ENCODE assay signal across 8 cellular contexts in genomic region chr2:233422050-233422639, GRCh38.
DNase-seq lines count a peak whose midpoint lies in the region; ATAC-seq, FAIRE-seq and TF ChIP-seq lines count a peak whose summit lies in the region.

No MANE protein-coding gene starts in this region.

- peak; percentile 35 to 85 (median 67) for DNase-seq in CD8-positive, alpha-beta T cell
- peak; percentile 47 to 57 for DNase-seq in activated CD4-positive, alpha-beta T cell treated with anti-CD3 and anti-CD28 coated beads for 4 hours
- DNase-seq in germinal center (ENCODE audit: low spot score), result peak; percentile 72
- no peak for DNase-seq in kidney
- DNase-seq in SKM-1 treated with dmso at 0.1 percent for 144 hours (lab: John Stamatoyannopoulos, UW; ENCODE audit: unreplicated experiment), result no peak

- H3K27me3 Mint-ChIP-seq in CD8-positive, alpha-beta T cell (ENCODE audit: low read depth), result no peaks in the 10 kb centered on the region

- no peak for FAIRE-seq in kidney (lab: Jason Lieb, UNC)

- WGBS in thymus, result 83% methylated on average over 13 of the region's 13 CpGs

- peak; percentile 76 for ATAC-seq in CD8-positive, alpha-beta T cell
- ATAC-seq in GM19452 (IDR thresholded peaks at IDR 0.05; ENCODE audit: unreplicated experiment), result peak; percentile 64
- ATAC-seq in HG03469 (IDR thresholded peaks at IDR 0.05; ENCODE audit: unreplicated experiment), result peak; percentile 59

- peaks cover 94% of the 10 kb centered on the region for H3K4me1 Mint-ChIP-seq in CD8-positive, alpha-beta T cell (ENCODE audit: low read depth)

- intact Hi-C loops in CD8-positive, alpha-beta T cell (cut with DNase I, micrococcal nuclease), result loop anchor here (1.0 to 2.0 kb wide), 3 partner anchors 9 to 21 kb away; no protein-coding TSS in a partner anchor
- intact Hi-C loops in kidney (cut with DNase I), result no loop called here

- H3K4me3 ChIP-seq in CD8-positive, alpha-beta T cell (ENCODE audit: low read depth, low read length), result peak overlapping the region; percentile 25
- H3K4me3 ChIP-seq in thymus (ENCODE audit: low read length), result no peak overlapping the region
- H3K4me3 ChIP-seq in kidney (ENCODE audit: low read length in 2 of 2), result no peak overlapping the region

- no peak for TF ChIP-seq CTCF in CD8-positive, alpha-beta T cell (IDR thresholded peaks at IDR 0.05)
- no peak for TF ChIP-seq CTCF in kidney (IDR thresholded peaks at IDR 0.05; ENCODE audit: borderline replicate concordance, extremely low read depth, insufficient read depth)

- H3K4me3 Mint-ChIP-seq in CD8-positive, alpha-beta T cell, result peak overlapping the region; percentile 89

- H3K27me3 ChIP-seq in CD8-positive, alpha-beta T cell (ENCODE audit: insufficient read depth, low read length), result no peaks in the 10 kb centered on the region
- no peaks in the 10 kb centered on the region for H3K27me3 ChIP-seq in thymus (ENCODE audit: control insufficient read depth, insufficient read depth)

- H3K9me3 ChIP-seq in CD8-positive, alpha-beta T cell (ENCODE audit: low read length), result no peaks in the 10 kb centered on the region
- H3K9me3 ChIP-seq in thymus (ENCODE audit: control insufficient read depth), result no peaks in the 10 kb centered on the region
- no peaks in the 10 kb centered on the region for H3K9me3 ChIP-seq in kidney (ENCODE audit: control insufficient read depth in 1 of 2, low read length in 2 of 2)

- peak overlapping the region; percentile 51 for H3K27ac ChIP-seq in CD8-positive, alpha-beta T cell (ENCODE audit: low read depth, low read length)
- peak overlapping the region; percentile 64 for H3K27ac ChIP-seq in thymus (ENCODE audit: low read depth)
- no peak overlapping the region for H3K27ac ChIP-seq in kidney (ENCODE audit: low read depth in 2 of 2, low read length in 2 of 2)

- CTCF ChIA-PET in CD8-positive, alpha-beta T cell (lab: Charles Lee), result interaction anchor here (0.5 to 37.8 kb wide), 8 partner anchors 9 to 299 kb away, joined by 3 to 847 read pairs (median 4); partner anchors contain the start of gene ATG16L1

- POLR2A ChIA-PET in CD8-positive, alpha-beta T cell (lab: Charles Lee), result interaction anchor here (0.6 to 1.8 kb wide), 12 partner anchors 9 to 770 kb away, joined by 3 to 7 read pairs (median 4); no protein-coding TSS in a partner anchor

- H3K9me3 Mint-ChIP-seq in CD8-positive, alpha-beta T cell, result no peaks in the 10 kb centered on the region

- peaks cover 95% of the 10 kb centered on the region for H3K4me1 ChIP-seq in CD8-positive, alpha-beta T cell (ENCODE audit: insufficient read depth, low read length)
- peaks cover 30% of the 10 kb centered on the region for H3K4me1 ChIP-seq in thymus (ENCODE audit: control insufficient read depth, insufficient read depth, low read length)
- H3K4me1 ChIP-seq in kidney (ENCODE audit: control insufficient read depth in 1 of 2, insufficient read depth in 1 of 2, low read depth in 1 of 2, low read length in 2 of 2), result peaks cover 0 to 10% of the 10 kb centered on the region in 2 donors

- peak overlapping the region; percentile 98 for H3K27ac Mint-ChIP-seq in CD8-positive, alpha-beta T cell

- peaks cover 33% of the 10 kb centered on the region for H3K36me3 Mint-ChIP-seq in CD8-positive, alpha-beta T cell

- no peaks in the 10 kb centered on the region for H3K36me3 ChIP-seq in CD8-positive, alpha-beta T cell (ENCODE audit: insufficient read depth, low read length)
- H3K36me3 ChIP-seq in thymus (ENCODE audit: control insufficient read depth, insufficient read depth) (no peaks in the 10 kb centered on the region), kidney (ENCODE audit: control insufficient read depth in 1 of 2, insufficient read depth in 2 of 2, low read length in 2 of 2) (no peaks in the 10 kb centered on the region)

- no peak overlapping the region for H3K9ac ChIP-seq in kidney (ENCODE audit: low read length in 2 of 2)

Comparison
In these comparisons a context has a peak if more than half of its experiments do, and no peak if none do; other contexts are left out.
1. DNase-seq: peak in CD8-positive, alpha-beta T cell (7 of 7), activated CD4-positive, alpha-beta T cell treated with anti-CD3 and anti-CD28 coated beads for 4 hours (2 of 2) and germinal center (single experiment); none in kidney (single experiment) and SKM-1 treated with dmso at 0.1 percent for 144 hours (single experiment).
2. H3K27ac ChIP-seq: peak in CD8-positive, alpha-beta T cell (single experiment) and thymus (single experiment); none in kidney (0 of 2).
3. Peak in every context shown above with its lines, with median percentiles within 50 percentile points of each other: ATAC-seq.